Comparison of ENCODE assay signal across 8 cellular contexts in the genomic region with DNA sequence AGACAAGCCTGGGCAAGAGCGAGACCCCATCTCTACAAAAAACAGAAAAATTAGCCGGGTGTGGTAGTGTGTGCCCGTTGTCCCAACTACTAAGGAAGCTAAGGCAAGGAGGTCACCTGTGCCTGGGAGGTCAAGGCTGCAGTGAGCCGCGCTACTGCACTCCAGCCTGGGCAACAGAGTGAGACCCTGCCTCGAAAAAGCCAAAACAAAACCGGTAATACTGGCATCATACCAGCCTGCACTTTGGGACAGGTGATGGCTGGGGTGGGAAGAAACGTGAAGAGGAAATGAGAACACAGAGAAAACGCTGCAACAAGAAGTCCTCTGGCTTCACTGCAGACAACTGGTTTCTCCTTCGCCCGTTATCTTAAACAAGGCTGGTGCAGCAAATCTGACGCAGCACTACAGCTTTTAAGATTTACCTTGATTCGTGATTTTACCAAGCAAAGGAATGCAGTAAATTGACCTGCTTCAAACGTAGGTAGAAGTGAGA. TPM values are rescaled to one million over a fixed set of nuclear protein-coding genes. Genes with fewer than 3 reads are reported as not detected.
DNase-seq lines count a peak whose midpoint lies in the region; ATAC-seq and TF ChIP-seq lines count a peak whose summit lies in the region.

No MANE protein-coding gene starts in this region.

- H3K27me3 ChIP-seq in sigmoid colon = no peaks in the 10 kb centered on the region

- peaks cover 17% of the 10 kb centered on the region for H3K4me1 Mint-ChIP-seq in glutamatergic neuron (ENCODE audit: low read depth, unreplicated experiment)

- H3K4me3 ChIP-seq in WI38 (ENCODE audit: low read depth, low read length) (peak overlapping the region; percentile 82), sigmoid colon (peak overlapping the region; percentile 43 to 87 (median 78))

- peaks cover 0 to 28% (median 21%) of the 10 kb centered on the region in 4 donors for H3K4me1 ChIP-seq in sigmoid colon

- no peak for TF ChIP-seq EP300 in sigmoid colon (IDR thresholded peaks at IDR 0.05)

- H3K27me3 Mint-ChIP-seq in glutamatergic neuron (ENCODE audit: unreplicated experiment) = peaks cover 9% of the 10 kb centered on the region

- H3K9me3 ChIP-seq in sigmoid colon = no peaks in the 10 kb centered on the region

- ATAC-seq in GM18867 (IDR thresholded peaks at IDR 0.05; ENCODE audit: unreplicated experiment) = peak; percentile 17
- peak; percentile 13 for ATAC-seq in HG02885 (IDR thresholded peaks at IDR 0.05; ENCODE audit: poor library complexity, unreplicated experiment)

- intact Hi-C loops in sigmoid colon (cut with DNase I) = loop anchor here (2.0 to 5.0 kb wide), 2 partner anchors 17 to 38 kb away; partner anchors contain the start of gene RAPGEFL1

- TF ChIP-seq POLR2A in sigmoid colon (IDR thresholded peaks at IDR 0.05) = no peak

- TF ChIP-seq CTCF in WI38 (IDR thresholded peaks at IDR 0.05; ENCODE audit: low read depth, low read length) = no peak
- no peak for TF ChIP-seq CTCF in glutamatergic neuron (IDR thresholded peaks at IDR 0.05; ENCODE audit: partially characterized antibody, unreplicated experiment)
- peak in 1 of 4 experiments; percentile 7 for TF ChIP-seq CTCF in sigmoid colon (IDR thresholded peaks at IDR 0.05)

- H3K36me3 Mint-ChIP-seq in glutamatergic neuron (ENCODE audit: unreplicated experiment) = peaks cover 7% of the 10 kb centered on the region

- H3K36me3 ChIP-seq in sigmoid colon = peaks cover 0 to 61% (median 25%) of the 10 kb centered on the region in 4 donors

- no peak for DNase-seq in glutamatergic neuron
- DNase-seq in sigmoid colon = no peak
- DNase-seq in NCI-H69 (lab: John Stamatoyannopoulos, UW) = no peak
- no peak for DNase-seq in hepatic stellate cell (ENCODE audit: low spot score)
- no peak for DNase-seq in middle frontal gyrus (ENCODE audit: extremely low spot score, low spot score)

- peak overlapping the region; percentile 93 to 99 (median 98) for H3K27ac ChIP-seq in sigmoid colon

- peaks cover 13% of the 10 kb centered on the region for H3K9me3 Mint-ChIP-seq in glutamatergic neuron (ENCODE audit: unreplicated experiment)

- H3K4me3 Mint-ChIP-seq in glutamatergic neuron (ENCODE audit: unreplicated experiment) = peak overlapping the region; percentile 98

- peak overlapping the region; percentile 99 for H3K27ac Mint-ChIP-seq in glutamatergic neuron (ENCODE audit: unreplicated experiment)

- WGBS in sigmoid colon, 2 donors = 7 to 17% methylated on average over 14 of the region's 14 CpGs

RNA-seq across cellular contexts. Expression of gene CASC3, which starts 0.7 kb away (rescaled TPM):
- total RNA-seq in glutamatergic neuron (ENCODE audit: unreplicated experiment) (145 TPM), sigmoid colon (10 to 100 TPM; 60.2 to 94.4 (median 70.7) TPM)
- 10 to 100 TPM; 22.4 to 42.3 (median 24.0) TPM for polyA plus RNA-seq in sigmoid colon

RNA-seq across cellular contexts. Expression of gene MSL1, which starts 17.8 kb away (rescaled TPM):
- total RNA-seq in glutamatergic neuron (ENCODE audit: unreplicated experiment) = 110 TPM
- total RNA-seq in sigmoid colon = 10 to 100 TPM; 52.3 to 92.2 (median 58.0) TPM
- polyA plus RNA-seq in sigmoid colon = 10 to 100 TPM; 29.4 to 63.5 (median 34.0) TPM

RNA-seq across cellular contexts. Expression of gene RAPGEFL1, which starts 37.7 kb away (rescaled TPM):
- total RNA-seq in glutamatergic neuron (ENCODE audit: unreplicated experiment) = 25.3 TPM
- total RNA-seq in sigmoid colon = 1 to 10 TPM in 3 of 4 donors, under 1 TPM in 1; 0.99 to 4.3 (median 2.6) TPM
- 10 to 100 TPM; 48.0 to 85.0 (median 66.8) TPM for polyA plus RNA-seq in sigmoid colon

RNA-seq across cellular contexts. Expression of gene NR1D1, which starts 39.2 kb away (rescaled TPM):
- total RNA-seq in glutamatergic neuron (ENCODE audit: unreplicated experiment) (1.3 TPM), sigmoid colon (10 to 100 TPM in 3 of 4 donors, 1 to 10 TPM in 1; 4.1 to 12.8 (median 11.9) TPM)
- 10 to 100 TPM in 1 of 3 donors, 1 to 10 TPM in 2; 4.4 to 11.4 (median 8.1) TPM for polyA plus RNA-seq in sigmoid colon
